Comparison of ENCODE assay signal across 28 cellular contexts in the genomic region with DNA sequence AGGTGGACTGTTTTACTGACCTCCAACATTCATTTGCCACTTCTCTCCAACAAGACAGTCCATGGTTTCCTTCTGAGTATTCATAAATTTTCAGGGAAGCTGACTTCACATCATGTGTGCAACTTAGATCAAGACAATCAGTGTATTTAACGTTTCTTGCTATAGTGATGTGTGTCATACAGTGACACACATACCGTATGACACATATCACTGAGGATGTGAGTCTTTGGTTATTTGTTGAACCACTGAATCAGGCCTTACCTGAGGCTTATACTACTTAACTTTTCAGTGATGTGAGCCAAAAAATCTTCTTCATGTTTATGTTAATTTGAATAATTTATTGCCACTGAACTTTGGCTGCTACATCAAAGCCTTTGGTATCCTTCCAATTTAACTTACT.
"Had no signal": no experiment of that assay in that cellular context is flagged by ENCODE, and none has a peak within 500 bp of the region (broad histone marks: within the 10 kb centered on the region; RNA-seq: fewer than 3 reads in every experiment).

No MANE protein-coding gene starts in this region.

- H3K27me3 ChIP-seq: SJCRH30 had no signal

- H3K9me3 Mint-ChIP-seq: activated CD4-positive, alpha-beta T cell treated with anti-CD3 and anti-CD28 coated beads, Interleukin-2, amount 10 ng/mL, durations not matched to agents 24 days and 14 days; activated naive CD8-positive, alpha-beta T cell treated with anti-CD3 and anti-CD28 coated beads for 36 hours; activated T-cell treated with anti-CD3 and anti-CD28 coated beads, Interleukin-2, amount 50 U/mL, for 4 hours had no signal

- H3K4me3 Mint-ChIP-seq: activated CD4-positive, alpha-beta T cell treated with anti-CD3 and anti-CD28 coated beads, Interleukin-2, amount 10 ng/mL, durations not matched to agents 24 days and 14 days; activated CD8-positive, alpha-beta T cell treated with anti-CD3 and anti-CD28 coated beads, Interleukin-2, amount 10 ng/mL, durations not matched to agents 7 days and 5 days; activated naive CD8-positive, alpha-beta T cell treated with anti-CD3 and anti-CD28 coated beads for 36 hours; activated T-cell treated with anti-CD3 and anti-CD28 coated beads, Interleukin-2, amount 50 U/mL, for 4 hours had no signal

- H3K27ac ChIP-seq: PC-9, SJCRH30, SK-N-MC had no signal

- H3K9me3 ChIP-seq: SJCRH30 had no signal

- H3K4me1 Mint-ChIP-seq: activated CD4-positive, alpha-beta T cell treated with anti-CD3 and anti-CD28 coated beads, Interleukin-2, amount 10 ng/mL, durations not matched to agents 24 days and 14 days; activated naive CD8-positive, alpha-beta T cell treated with anti-CD3 and anti-CD28 coated beads for 36 hours had no signal

- H3K36me3 Mint-ChIP-seq: activated naive CD8-positive, alpha-beta T cell treated with anti-CD3 and anti-CD28 coated beads for 36 hours had no signal

- H3K36me3 ChIP-seq: SJCRH30 had no signal

- ATAC-seq: activated CD8-positive, alpha-beta T cell treated with anti-CD3 and anti-CD28 coated beads, Interleukin-2, amount 10 ng/mL, durations not matched to agents 7 days and 5 days; activated T-cell treated with anti-CD3 and anti-CD28 coated beads, Interleukin-2, amount 50 U/mL, for 4 hours; K562 had no signal

- H3K27ac Mint-ChIP-seq: activated CD4-positive, alpha-beta T cell treated with anti-CD3 and anti-CD28 coated beads, Interleukin-2, amount 10 ng/mL, durations not matched to agents 24 days and 14 days; activated CD8-positive, alpha-beta T cell treated with anti-CD3 and anti-CD28 coated beads, Interleukin-2, amount 10 ng/mL, durations not matched to agents 7 days and 5 days; activated naive CD8-positive, alpha-beta T cell treated with anti-CD3 and anti-CD28 coated beads for 36 hours had no signal

- H3K4me3 ChIP-seq: K562, PC-9, SJCRH30, SK-N-MC had no signal

- H3K4me2 ChIP-seq: PC-9 had no signal

- FAIRE-seq: K562, RCC 7860 had no signal

- DNase-seq: activated CD4-positive, alpha-beta T cell treated with anti-CD3 and anti-CD28 coated beads, Interleukin-2, amount 10 ng/mL, durations not matched to agents 24 days and 14 days; activated CD4-positive, alpha-beta T cell treated with anti-CD3 and anti-CD28 coated beads, Interleukin-2, amount 50 U/mL, for 48 hours; activated CD8-positive, alpha-beta memory T cell treated with anti-CD3 and anti-CD28 coated beads, Interleukin-2, amount 50 U/mL, for 4 hours; activated CD8-positive, alpha-beta T cell treated with anti-CD3 and anti-CD28 coated beads, Interleukin-2, amount 10 ng/mL, durations not matched to agents 7 days and 5 days; activated effector memory CD4-positive, alpha-beta T cell treated with anti-CD3 and anti-CD28 coated beads, Interleukin-2, amount 50 U/mL, for 16 hours; activated naive CD4-positive, alpha-beta T cell; activated naive CD4-positive, alpha-beta T cell treated with anti-CD3 and anti-CD28 coated beads, Interleukin-2, amount 50 U/mL, for 16 hours; activated naive CD8-positive, alpha-beta T cell treated with anti-CD3 and anti-CD28 coated beads for 36 hours; activated T-cell treated with anti-CD3 and anti-CD28 coated beads for 4 hours; activated T-cell treated with anti-CD3 and anti-CD28 coated beads, Interleukin-2, amount 50 U/mL, for 4 hours; amniotic stem cell; aorta; IMR-90; NCI-H1105; NCI-H1417 treated with DMSO at 0.1 percent for 48 hours; NCI-H187 treated with DMSO at 0.1 percent for 48 hours; NCI-H2081; NCI-H2171 treated with DMSO at 0.1 percent for 48 hours; NCI-H2227 treated with DMSO at 0.1 percent for 48 hours; NCI-H446; NCI-H524; PC-9; SHP77; SJCRH30; T1000 had no signal

- H2AFZ ChIP-seq: PC-9 had no signal

- H3K27me3 Mint-ChIP-seq: activated naive CD8-positive, alpha-beta T cell treated with anti-CD3 and anti-CD28 coated beads for 36 hours had no signal
